ENCODE assay signal across 7 cellular contexts in the genomic region with DNA sequence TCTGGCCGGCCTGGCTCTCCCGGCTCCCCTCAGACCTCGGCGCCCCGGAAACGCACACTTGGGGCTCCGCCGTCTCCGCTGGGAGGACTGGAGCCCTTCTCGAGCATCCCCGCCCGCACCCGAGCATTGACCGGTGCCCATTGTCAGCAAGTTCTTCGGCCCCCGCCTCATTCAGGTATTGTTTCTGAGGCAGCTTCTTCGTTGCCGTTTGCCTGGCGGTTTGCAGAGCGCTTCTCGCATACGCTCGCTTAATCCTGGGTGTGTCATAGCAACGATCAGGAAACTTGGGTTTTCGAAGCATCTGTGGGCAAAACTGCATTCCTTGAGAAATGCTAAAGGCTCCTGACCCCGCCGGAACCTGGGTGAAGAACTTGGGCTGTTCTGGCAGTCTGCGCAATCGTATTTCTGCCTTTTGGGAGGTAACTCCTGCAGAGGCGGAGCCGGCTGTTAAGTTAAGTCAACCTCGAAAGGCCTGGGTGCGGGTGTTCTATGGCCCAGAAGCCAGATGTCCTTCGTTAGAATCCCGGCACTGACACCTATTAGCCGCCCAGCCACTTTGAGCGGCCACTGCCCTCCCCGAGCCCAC. TPM values are rescaled to one million over a fixed set of nuclear protein-coding genes. Genes with fewer than 3 reads are reported as not detected.
A peak's percentile ranks its signal among the peaks of the same experiment; 100 is the strongest.
DNase-seq lines count a peak whose midpoint lies in the region; ATAC-seq, FAIRE-seq and TF ChIP-seq lines count a peak whose summit lies in the region.

No MANE protein-coding gene starts in this region.

- CTCF ChIA-PET in endothelial cell of umbilical vein (lab: Charles Lee), result no interaction called here

- ATAC-seq in mucosa of descending colon, result peak; percentile 68
- peak; percentile 37 for ATAC-seq in stimulated activated memory B cell treated with anti-CD40 and anti-IgM and Interleukin-4, amounts not matched to agents 10 μg/mL and 1 μg/mL and 100 μg/mL, for 72 hours

- peak overlapping the region; percentile 13 for H3K27ac ChIP-seq in endothelial cell of umbilical vein (ENCODE audit: insufficient read depth, low read depth, low read length)

- H3K4me3 ChIP-seq in HFF-Myc (replicated peaks; ENCODE audit: low read depth, low read length) (peak overlapping the region; percentile 70), endothelial cell of umbilical vein (replicated peaks in 1 of 3; ENCODE audit: insufficient read depth in 1 of 3, low read depth in 1 of 3, low read length in 3 of 3) (peak overlapping the region; percentile 80 to 97 (median 84)), mucosa of descending colon (peak overlapping the region; percentile 95)

- no peaks in the 10 kb centered on the region for H3K27me3 Mint-ChIP-seq in stimulated activated memory B cell treated with anti-CD40 and anti-IgM and Interleukin-4, amounts not matched to agents 10 μg/mL and 1 μg/mL and 100 μg/mL, for 72 hours

- peaks cover 13% of the 10 kb centered on the region for H3K36me3 Mint-ChIP-seq in stimulated activated memory B cell treated with anti-CD40 and anti-IgM and Interleukin-4, amounts not matched to agents 10 μg/mL and 1 μg/mL and 100 μg/mL, for 72 hours

- TF ChIP-seq CTCF in GM13976 (IDR thresholded peaks at IDR 0.05; ENCODE audit: borderline replicate concordance, control extremely low read depth, extremely low read depth, insufficient read depth, missing control alignments), result no peak
- TF ChIP-seq CTCF in HFF-Myc (IDR thresholded peaks at IDR 0.05; ENCODE audit: low read depth, low read length, missing control alignments), result no peak
- no peak for TF ChIP-seq CTCF in endothelial cell of umbilical vein (IDR thresholded peaks at IDR 0.05; ENCODE audit: extremely low read depth in 1 of 2, insufficient read depth in 1 of 2, low read depth in 1 of 2, low read length in 2 of 2)
- no peak for TF ChIP-seq CTCF in mucosa of descending colon (IDR thresholded peaks at IDR 0.05)

- H3K9ac ChIP-seq in endothelial cell of umbilical vein (replicated peaks; ENCODE audit: extremely low read depth, insufficient read depth, low read length), result peak overlapping the region; percentile 76

- H3K9me3 ChIP-seq in endothelial cell of umbilical vein (replicated peaks; ENCODE audit: control insufficient read depth, insufficient read depth, low read length) (no peaks in the 10 kb centered on the region), mucosa of descending colon (no peaks in the 10 kb centered on the region)

- peaks cover 62% of the 10 kb centered on the region for H3K4me1 Mint-ChIP-seq in stimulated activated memory B cell treated with anti-CD40 and anti-IgM and Interleukin-4, amounts not matched to agents 10 μg/mL and 1 μg/mL and 100 μg/mL, for 72 hours

- H3K4me1 ChIP-seq in endothelial cell of umbilical vein (ENCODE audit: control insufficient read depth, extremely low read depth, insufficient read depth, low read length), result peaks cover 23% of the 10 kb centered on the region
- peaks cover 33% of the 10 kb centered on the region for H3K4me1 ChIP-seq in mucosa of descending colon (ENCODE audit: low read depth)

- BruUV-seq in endothelial cell of umbilical vein (replicated peaks; lab: Mats Ljungman, UMichigan), result TSS peak; percentile 49

- POLR2A ChIA-PET in endothelial cell of umbilical vein (lab: Charles Lee), result no interaction called here

- H3K36me3 ChIP-seq in endothelial cell of umbilical vein (ENCODE audit: control insufficient read depth in 2 of 2, extremely low read depth in 1 of 2, insufficient read depth in 2 of 2, low read length in 2 of 2), result no peaks in the 10 kb centered on the region
- H3K36me3 ChIP-seq in mucosa of descending colon (ENCODE audit: low read depth), result no peaks in the 10 kb centered on the region

- intact Hi-C loops in endothelial cell of umbilical vein (cut with micrococcal nuclease) (loop anchor here (1.0 kb wide), 4 partner anchors 27 to 138 kb away; a partner anchor contains a TSS), mucosa of descending colon (cut with DNase I, micrococcal nuclease) (no loop called here)

- peak; percentile 73 for FAIRE-seq in endothelial cell of umbilical vein (lab: Jason Lieb, UNC)

- in situ Hi-C loops in GM13976 (cut with MboI; ENCODE audit: low sequenced_read_pairs, unreplicated experiment), result no loop called here

- H3K4me3 Mint-ChIP-seq in stimulated activated memory B cell treated with anti-CD40 and anti-IgM and Interleukin-4, amounts not matched to agents 10 μg/mL and 1 μg/mL and 100 μg/mL, for 72 hours, result peak overlapping the region; percentile 88

- H3K4me2 ChIP-seq in endothelial cell of umbilical vein (ENCODE audit: insufficient read depth, low read length), result peak overlapping the region; percentile 75

- no peak for TF ChIP-seq POLR2A in endothelial cell of umbilical vein (IDR thresholded peaks at IDR 0.05; ENCODE audit: low read depth, low read length)

- peaks cover 49% of the 10 kb centered on the region for H3K79me2 ChIP-seq in endothelial cell of umbilical vein (ENCODE audit: control insufficient read depth, insufficient read depth, low read length)

- no peaks in the 10 kb centered on the region for H4K20me1 ChIP-seq in endothelial cell of umbilical vein (replicated peaks; ENCODE audit: control insufficient read depth, extremely low read depth, insufficient read depth, low read length)

- H2AFZ ChIP-seq in endothelial cell of umbilical vein (ENCODE audit: low read depth, low read length), result peak overlapping the region; percentile 71

- no peaks in the 10 kb centered on the region for H3K9me1 ChIP-seq in endothelial cell of umbilical vein (replicated peaks; ENCODE audit: control insufficient read depth, extremely low read depth, insufficient read depth, low read length)

- peak overlapping the region; percentile 90 for H3K27ac Mint-ChIP-seq in stimulated activated memory B cell treated with anti-CD40 and anti-IgM and Interleukin-4, amounts not matched to agents 10 μg/mL and 1 μg/mL and 100 μg/mL, for 72 hours

- dilution Hi-C loops in endothelial cell of umbilical vein (cut with MboI; ENCODE audit: extremely low pct_ligation_motif_present, low sequenced_read_pairs), result no loop called here

- no peaks in the 10 kb centered on the region for H3K27me3 ChIP-seq in endothelial cell of umbilical vein (ENCODE audit: control insufficient read depth in 2 of 2, insufficient read depth in 2 of 2, low read length in 2 of 2)

- DNase-seq in GM13976 (ENCODE audit: low spot score) (peak; percentile 53), HFF-Myc (ENCODE audit: extremely low read depth, low read depth) (no peak), NCI-H1105 treated with DMSO at 0.1 percent for 48 hours (lab: John Stamatoyannopoulos, UW) (peak; percentile 51), endothelial cell of umbilical vein (ENCODE audit: low read depth, low spot score) (peak; percentile 37), mucosa of descending colon (peak; percentile 77 to 84 (median 80))
- DNase-seq in activated CD4-positive, alpha-beta T cell treated with anti-CD3 and anti-CD28 coated beads for 24 hours (ENCODE audit: low read depth in 2 of 2), result peak; percentile 3 to 15

- peaks cover 4% of the 10 kb centered on the region for H3K9me3 Mint-ChIP-seq in stimulated activated memory B cell treated with anti-CD40 and anti-IgM and Interleukin-4, amounts not matched to agents 10 μg/mL and 1 μg/mL and 100 μg/mL, for 72 hours

TF ChIP-seq in endothelial cell of umbilical vein, 7 proteins besides CTCF, POLR2A, EP300 and RAD21 (continues in another document):
- TF ChIP-seq JUN (IDR thresholded peaks at IDR 0.05; ENCODE audit: borderline replicate concordance, insufficient read depth, insufficient read length, low read depth) (no peak), FOS (IDR thresholded peaks at IDR 0.05; ENCODE audit: borderline replicate concordance, insufficient read depth, low read length) (no peak), EZH2 (IDR thresholded peaks at IDR 0.05; ENCODE audit: borderline replicate concordance, low read depth, low read length, severe bottlenecking) (no peak), POLR2AphosphoS5 (IDR thresholded peaks at IDR 0.05; ENCODE audit: insufficient read depth, low read depth, low read length) (no peak), GATA2 (IDR thresholded peaks at IDR 0.05; ENCODE audit: insufficient read depth, insufficient read length, low read depth, low read length) (no peak)

RNA-seq across cellular contexts. Expression of a gene that starts 0.5 kb away (rescaled TPM):
- total RNA-seq in endothelial cell of umbilical vein (15.9 and 20.2 TPM in 2 replicates), mucosa of descending colon (100 to 1,000 TPM in 2 of 3 donors, 10 to 100 TPM in 1; 81.3 to 143 (median 128) TPM)
- 7.7 and 9.2 TPM in 2 replicates for polyA plus RNA-seq in endothelial cell of umbilical vein
- 12.0 and 12.8 TPM in 2 replicates for polyA plus RNA-seq in endothelial cell of umbilical vein (2011; cell fraction: cytosol; rRNA removed)
- polyA plus RNA-seq in endothelial cell of umbilical vein (2011; cell fraction: nucleus; rRNA removed), result 4.5 and 7.8 TPM in 2 replicates
- 19.4 and 22.1 TPM in 2 replicates for polyA plus RNA-seq in endothelial cell of umbilical vein (2012)
- 6.6 and 20.5 TPM in 2 replicates for polyA minus RNA-seq in endothelial cell of umbilical vein
- polyA minus RNA-seq in endothelial cell of umbilical vein (2011; cell fraction: cytosol; rRNA and poly(A)+ RNA removed), result 7.7 TPM
- polyA minus RNA-seq in endothelial cell of umbilical vein (2011; cell fraction: nucleus; rRNA and poly(A)+ RNA removed), result 3.8 and 4.1 TPM in 2 replicates

RNA-seq across cellular contexts. Expression of a gene that starts 0.7 kb away (rescaled TPM):
- total RNA-seq in endothelial cell of umbilical vein (17.8 and 18.3 TPM in 2 replicates), mucosa of descending colon (10 to 100 TPM; 22.1 to 35.9 (median 24.2) TPM)
- 4.9 and 5.9 TPM in 2 replicates for polyA plus RNA-seq in endothelial cell of umbilical vein
- 6.5 TPM in 2 replicates for polyA plus RNA-seq in endothelial cell of umbilical vein (2011; cell fraction: cytosol; rRNA removed)
- 32.2 and 34.8 TPM in 2 replicates for polyA plus RNA-seq in endothelial cell of umbilical vein (2011; cell fraction: nucleus; rRNA removed)
- 8.2 and 12.4 TPM in 2 replicates for polyA plus RNA-seq in endothelial cell of umbilical vein (2012)
- 20.0 and 24.9 TPM in 2 replicates for polyA minus RNA-seq in endothelial cell of umbilical vein
- 8.7 TPM for polyA minus RNA-seq in endothelial cell of umbilical vein (2011; cell fraction: cytosol; rRNA and poly(A)+ RNA removed)
- 49.8 and 56.5 TPM in 2 replicates for polyA minus RNA-seq in endothelial cell of umbilical vein (2011; cell fraction: nucleus; rRNA and poly(A)+ RNA removed)

RNA-seq across cellular contexts. Expression of a gene that starts 28.1 kb away (rescaled TPM):
- total RNA-seq in endothelial cell of umbilical vein (0.49 and 0.83 TPM in 2 replicates), mucosa of descending colon (1 to 10 TPM; 3.0 to 5.6 (median 3.8) TPM)
- polyA plus RNA-seq in endothelial cell of umbilical vein, result 0.18 and 0.51 TPM in 2 replicates
- 0.43 and 0.44 TPM in 2 replicates for polyA plus RNA-seq in endothelial cell of umbilical vein (2011; cell fraction: cytosol; rRNA removed)
- 0.34 and 0.39 TPM in 2 replicates for polyA plus RNA-seq in endothelial cell of umbilical vein (2011; cell fraction: nucleus; rRNA removed)
- polyA plus RNA-seq in endothelial cell of umbilical vein (2012), result 0.10 and 0.33 TPM in 2 replicates
- polyA minus RNA-seq in endothelial cell of umbilical vein, result 0.15 and 0.21 TPM in 2 replicates
- 1.9 TPM for polyA minus RNA-seq in endothelial cell of umbilical vein (2011; cell fraction: cytosol; rRNA and poly(A)+ RNA removed)
- polyA minus RNA-seq in endothelial cell of umbilical vein (2011; cell fraction: nucleus; rRNA and poly(A)+ RNA removed), result 0.34 and 0.72 TPM in 2 replicates
